Comparison of ENCODE assay signal across 8 cellular contexts in genomic region chr1:197199923-197200467, GRCh38. TPM values are rescaled to one million over a fixed set of nuclear protein-coding genes. Genes with fewer than 3 reads are reported as not detected.
DNase-seq lines count a peak whose midpoint lies in the region; ATAC-seq and TF ChIP-seq lines count a peak whose summit lies in the region.

No MANE protein-coding gene starts in this region.

- H2AFZ ChIP-seq in H9 (ENCODE audit: low read length): no peak overlapping the region

- H3K4me3 ChIP-seq in AG04450 (ENCODE audit: low read depth, low read length) (peak overlapping the region; percentile 93), right lobe of liver (peak overlapping the region; percentile 72 to 89 (median 85)), urinary bladder (ENCODE audit: low read depth, low read length) (peak overlapping the region; percentile 80)

- H2BK20ac ChIP-seq in H9 (ENCODE audit: low read depth, low read length, poor library complexity, severe bottlenecking): no peak overlapping the region

- H4K20me1 ChIP-seq in H9 (ENCODE audit: control insufficient read depth, insufficient read depth, insufficient read length): no peaks in the 10 kb centered on the region

- H3K4me1 ChIP-seq in H9 (ENCODE audit: insufficient read depth, low read length): no peaks in the 10 kb centered on the region; the same call in 1 of the 2 replicates
- peaks cover 0 to 41% (median 5%) of the 10 kb centered on the region in 4 donors for H3K4me1 ChIP-seq in right lobe of liver
- H3K4me1 ChIP-seq in urinary bladder (ENCODE audit: insufficient read depth): no peaks in the 10 kb centered on the region

- H3K23ac ChIP-seq in H9 (ENCODE audit: insufficient read length, low read depth, low read length): no peak overlapping the region

- no peak overlapping the region for H2BK12ac ChIP-seq in H9 (ENCODE audit: insufficient read length, low read depth, low read length)

- no peak for TF ChIP-seq POLR2A in right lobe of liver (IDR thresholded peaks at IDR 0.05)

- no CpG with 5 or more reads among the region's 5 CpGs for WGBS in H9 (ENCODE audit: extremely low coverage, insufficient read length, low lambda C conversion rate)
- 35% methylated on average over 5 of the region's 5 CpGs for WGBS in right lobe of liver (ENCODE audit: insufficient coverage, low coverage, low lambda C conversion rate, missing lambda C conversion rate)
- 50% methylated on average over 5 of the region's 5 CpGs for WGBS in urinary bladder

- H3K36me3 Mint-ChIP-seq in H9 (ENCODE audit: insufficient read depth in 1 of 3, low read depth in 3 of 3): 0 out of 7 replicates have a peak, but pooled peaks cover 0 to 5% (median 0%) of the 10 kb centered on the region in 3 experiments
- H3K36me3 Mint-ChIP-seq in activated naive CD8-positive, alpha-beta T cell treated with anti-CD3 and anti-CD28 coated beads for 36 hours: peaks cover 14% of the 10 kb centered on the region

- H3T11ph ChIP-seq in H9 (ENCODE audit: low read length): no peak overlapping the region

- H4K8ac ChIP-seq in H9 (replicated peaks; ENCODE audit: insufficient read length, low read depth, low read length): no peak overlapping the region

- no peak overlapping the region; a peak in 1 of 7 replicates for H3K27ac Mint-ChIP-seq in H9
- H3K27ac Mint-ChIP-seq in activated naive CD8-positive, alpha-beta T cell treated with anti-CD3 and anti-CD28 coated beads for 36 hours: peak overlapping the region; percentile 89

- no peak overlapping the region for H3K18ac ChIP-seq in H9 (ENCODE audit: insufficient read length, low read depth, low read length)

- no peak overlapping the region for H2BK15ac ChIP-seq in H9 (ENCODE audit: low read depth, low read length)

- no peak overlapping the region for H3K14ac ChIP-seq in H9 (ENCODE audit: insufficient read depth, low read length)

- no peaks in the 10 kb centered on the region for H3K9me3 Mint-ChIP-seq in H9
- H3K9me3 Mint-ChIP-seq in activated naive CD8-positive, alpha-beta T cell treated with anti-CD3 and anti-CD28 coated beads for 36 hours: no peaks in the 10 kb centered on the region

- H3K79me1 ChIP-seq in H9 (ENCODE audit: insufficient read depth, low read depth, low read length, poor library complexity, severe bottlenecking): no peaks in the 10 kb centered on the region

- intact Hi-C loops in right lobe of liver (cut with DNase I): no loop called here

- no peaks in the 10 kb centered on the region for H3K36me3 ChIP-seq in right lobe of liver
- H3K36me3 ChIP-seq in urinary bladder (ENCODE audit: insufficient read depth): no peaks in the 10 kb centered on the region

- no peak overlapping the region for H3K4ac ChIP-seq in H9 (ENCODE audit: low read depth, low read length)

- ATAC-seq in right lobe of liver: no peak

- H3K27ac ChIP-seq in AG04450 (ENCODE audit: low read depth, low read length): no peak overlapping the region
- H3K27ac ChIP-seq in H9 (ENCODE audit: insufficient read length, low read depth, low read length): no peak overlapping the region
- no peak overlapping the region for H3K27ac ChIP-seq in right lobe of liver
- no peak overlapping the region for H3K27ac ChIP-seq in urinary bladder (ENCODE audit: low read depth)
- no peak overlapping the region for H3K27ac ChIP-seq in RWPE1

- no peaks in the 10 kb centered on the region for H3K79me2 ChIP-seq in H9 (ENCODE audit: insufficient read depth, low read length)

- H3K56ac ChIP-seq in H9 (ENCODE audit: insufficient read length, low read depth, low read length): no peak overlapping the region

- no peak for TF ChIP-seq CTCF in AG04450 (IDR thresholded peaks at IDR 0.05; ENCODE audit: low read depth, low read length)
- no peak for TF ChIP-seq CTCF in H9 (conservative IDR thresholded peaks at IDR 0.05)
- no peak for TF ChIP-seq CTCF in right lobe of liver (IDR thresholded peaks at IDR 0.05)
- no peak for TF ChIP-seq CTCF in RWPE1 (conservative IDR thresholded peaks at IDR 0.05; ENCODE audit: low read depth)

- H4K5ac ChIP-seq in H9 (ENCODE audit: insufficient read length, low read depth, low read length): no peak overlapping the region

- POLR2A ChIA-PET in AG04450 (lab: Yijun Ruan, JAX): no interaction called here
- POLR2A ChIA-PET in RWPE1 (lab: Yijun Ruan, JAX; ENCODE audit: low non-redundant PET): interaction anchor here (1.0 kb wide), 1 partner anchor 69 kb away, joined by 6 read pairs; no protein-coding TSS in a partner anchor

- DNase-seq in AG04450 (ENCODE audit: low read depth, low spot score): no peak
- DNase-seq in H9: no peak
- DNase-seq in activated naive CD8-positive, alpha-beta T cell treated with anti-CD3 and anti-CD28 coated beads for 36 hours: no peak
- no peak for DNase-seq in right lobe of liver
- no peak for DNase-seq in activated effector memory CD4-positive, alpha-beta T cell treated with anti-CD3 and anti-CD28 coated beads, Interleukin-2, amount 50 U/mL, for 16 hours
- DNase-seq in RWPE1 (ENCODE audit: low spot score): no peak
- DNase-seq in MV-4-11 (lab: John Stamatoyannopoulos, UW): no peak

- peak overlapping the region; percentile 95 to 98 for H3K4me3 Mint-ChIP-seq in H9
- H3K4me3 Mint-ChIP-seq in activated naive CD8-positive, alpha-beta T cell treated with anti-CD3 and anti-CD28 coated beads for 36 hours: peak overlapping the region; percentile 96

- H2BK5ac ChIP-seq in H9 (ENCODE audit: insufficient read length, low read length): no peak overlapping the region

- H3K23me2 ChIP-seq in H9 (ENCODE audit: insufficient read length, low read depth, low read length, poor library complexity, severe bottlenecking): peaks cover 6% of the 10 kb centered on the region

- H2AK5ac ChIP-seq in H9 (ENCODE audit: insufficient read length, low read length): no peak overlapping the region

- H3K4me2 ChIP-seq in H9 (ENCODE audit: insufficient read depth, insufficient read length, low read length): peak overlapping the region; percentile 95

- no peak overlapping the region for H2BK120ac ChIP-seq in H9 (ENCODE audit: low read depth, low read length, poor library complexity, severe bottlenecking)

- no peaks in the 10 kb centered on the region for H3K9me3 ChIP-seq in AG04450 (ENCODE audit: control insufficient read depth, insufficient read depth, low read length)
- H3K9me3 ChIP-seq in H9 (ENCODE audit: control insufficient read depth, low read depth, low read length): no peaks in the 10 kb centered on the region
- no peaks in the 10 kb centered on the region for H3K9me3 ChIP-seq in right lobe of liver

- peaks cover 48 to 53% of the 10 kb centered on the region in 2 experiments for H3K4me1 Mint-ChIP-seq in H9
- H3K4me1 Mint-ChIP-seq in activated naive CD8-positive, alpha-beta T cell treated with anti-CD3 and anti-CD28 coated beads for 36 hours: peaks cover 52% of the 10 kb centered on the region

- H4K91ac ChIP-seq in H9 (ENCODE audit: insufficient read length, low read depth, low read length): no peak overlapping the region

- H3K27me3 Mint-ChIP-seq in H9 (ENCODE audit: low read depth): no peaks in the 10 kb centered on the region
- H3K27me3 Mint-ChIP-seq in activated naive CD8-positive, alpha-beta T cell treated with anti-CD3 and anti-CD28 coated beads for 36 hours: no peaks in the 10 kb centered on the region

- H3K27me3 ChIP-seq in AG04450 (ENCODE audit: control insufficient read depth, insufficient read depth, low read length): no peaks in the 10 kb centered on the region
- H3K27me3 ChIP-seq in H9 (ENCODE audit: insufficient read depth, low read length): no peaks in the 10 kb centered on the region
- H3K27me3 ChIP-seq in right lobe of liver: no peaks in the 10 kb centered on the region

- peak overlapping the region; percentile 85 for H3K9ac ChIP-seq in H9 (ENCODE audit: extremely low read depth, insufficient read length, low read length)

- CTCF ChIA-PET in AG04450 (lab: Charles Lee): no interaction called here
- CTCF ChIA-PET in RWPE1 (lab: Yijun Ruan, JAX): interaction anchor here (0.6 kb wide), 2 partner anchors 19 to 127 kb away, joined by 3 read pairs; no protein-coding TSS in a partner anchor

RNA-seq across cellular contexts. Expression of gene ZBTB41, which starts 1.1 kb away (rescaled TPM):
- polyA plus RNA-seq in AG04450 (2011; rRNA removed): 5.9 and 9.3 TPM in 2 replicates
- 10.6 and 18.9 TPM in 2 replicates for polyA minus RNA-seq in AG04450 (2011; rRNA and poly(A)+ RNA removed)
- total RNA-seq in H9 (2021): 4.7 TPM in 2 replicates
- total RNA-seq in activated naive CD8-positive, alpha-beta T cell treated with anti-CD3 and anti-CD28 coated beads for 36 hours: 1 to 10 TPM; 3.4 to 3.7 TPM
- total RNA-seq in right lobe of liver: 1 to 10 TPM; 4.3 to 5.9 (median 4.9) TPM
- total RNA-seq in urinary bladder: 51.4 TPM
- polyA plus RNA-seq in urinary bladder: 4.4 TPM

RNA-seq across cellular contexts. Expression of gene ASPM, which starts 53.5 kb away (rescaled TPM):
- polyA plus RNA-seq in AG04450 (2011; rRNA removed) (3.7 and 6.1 TPM in 2 replicates), urinary bladder (0.11 TPM)
- polyA minus RNA-seq in AG04450 (2011; rRNA and poly(A)+ RNA removed): 4.6 and 10.6 TPM in 2 replicates
- total RNA-seq in H9 (2021) (32.4 and 34.9 TPM in 2 replicates), right lobe of liver (1 to 10 TPM in 3 of 6 experiments, under 1 TPM in 3; 0.20 to 4.3 (median 1.1) TPM), urinary bladder (48.5 TPM)
- 10 to 100 TPM; 30.2 to 31.4 TPM for total RNA-seq in activated naive CD8-positive, alpha-beta T cell treated with anti-CD3 and anti-CD28 coated beads for 36 hours
